Comparison of ENCODE assay signal across 23 cellular contexts in genomic region chr7:80286611-80287010, GRCh38.
"Had no signal": no experiment of that assay in that cellular context is flagged by ENCODE, and none has a peak within 500 bp of the region (broad histone marks: within the 10 kb centered on the region; RNA-seq: fewer than 3 reads in every experiment).

No MANE protein-coding gene starts in this region.

- H3K9me3 ChIP-seq: neutrophil, pancreas, prostate gland, stomach, thoracic aorta, thyroid gland, tibial nerve, upper lobe of left lung, vagina had no signal

- H3K27me3 ChIP-seq: neutrophil, pancreas, stomach, thyroid gland, tibial nerve, upper lobe of left lung, vagina had no signal

- H3K4me1 ChIP-seq: prostate gland, thyroid gland, tibial nerve, upper lobe of left lung, vagina had no signal

- ATAC-seq: naive thymus-derived CD8-positive, alpha-beta T cell; natural killer cell treated with Interleukin-12 subunit alpha and Interleukin-12 subunit beta and Interleukin-15 and Interleukin-18, amount 100 ng/mL, for 72 hours; pancreas; right cardiac atrium; stimulated activated effector memory CD8-positive, alpha-beta T cell treated with anti-CD3 and anti-CD28 coated beads, Interleukin-12 subunit alpha, Interleukin-12 subunit beta, amount 100 ng/mL, for 72 hours; stimulated activated naive B cell treated with anti-CD40 and anti-IgM and Interleukin-4, amounts not matched to agents 10 μg/mL and 1 μg/mL and 100 μg/mL, for 72 hours had no signal

- DNase-seq: naive thymus-derived CD8-positive, alpha-beta T cell; nephron progenitor cell; pancreas; retina; right cardiac atrium; stimulated activated CD4-positive, alpha-beta T cell treated with anti-CD3 and anti-CD28 coated beads, Interleukin-15, amount 100 ng/mL, for 24 hours; stimulated activated CD4-positive, alpha-beta T cell treated with anti-CD3 and anti-CD28 coated beads, Interleukin-2, amount 100 ng/mL, for 24 hours; stimulated activated CD4-positive, alpha-beta T cell treated with anti-CD3 and anti-CD28 coated beads, Interleukin-2, amount 100 ng/mL, for 48 hours; stimulated activated CD4-positive, alpha-beta T cell treated with anti-CD3 and anti-CD28 coated beads, Interleukin-4, amount 100 ng/mL, for 24 hours; stimulated activated naive B cell treated with anti-CD40 and anti-IgM and Interleukin-4, amounts not matched to agents 10 μg/mL and 1 μg/mL and 100 μg/mL, for 72 hours; stimulated activated naive CD4-positive, alpha-beta T cell treated with Interleukin-2 at 50 U/mL for 16 hours; stomach; trophoblast cell; upper lobe of left lung had no signal

- FAIRE-seq: pancreas had no signal

- H3K36me3 ChIP-seq: neutrophil, pancreas, prostate gland, stomach, thoracic aorta, thyroid gland, tibial nerve, upper lobe of left lung, vagina had no signal

- H3K27ac ChIP-seq: neutrophil, pancreas, prostate gland, skin epidermis, stomach, thoracic aorta, thyroid gland, tibial nerve, upper lobe of left lung, vagina had no signal

- H3K4me3 ChIP-seq: pancreas, prostate gland, skin epidermis, stomach, thoracic aorta, thyroid gland, tibial nerve, upper lobe of left lung, vagina had no signal
